In the genomic region with DNA sequence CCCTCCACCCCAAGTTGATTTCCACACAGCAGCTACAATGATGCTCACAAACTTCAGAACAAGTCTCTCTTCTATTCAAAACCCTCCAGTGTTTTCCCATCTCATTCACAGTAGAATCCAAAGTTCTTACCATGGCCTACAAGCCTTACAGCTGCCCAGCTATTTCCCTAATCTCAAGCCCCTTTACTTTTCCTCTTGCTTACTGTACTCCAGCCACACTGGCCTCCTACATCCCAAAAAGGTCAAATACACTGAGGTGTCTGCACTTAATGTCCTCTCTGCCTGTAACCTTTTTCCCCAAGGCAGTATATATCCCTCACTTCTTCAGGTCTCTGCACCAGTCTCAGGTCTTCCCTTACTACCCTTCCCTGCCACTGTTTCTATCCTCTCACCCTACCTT, we compare ENCODE assay signal across 12 cellular contexts. TPM values are rescaled to one million over a fixed set of nuclear protein-coding genes. Genes with fewer than 3 reads are reported as not detected.
A peak's percentile ranks its signal among the peaks of the same experiment; 100 is the strongest.
DNase-seq lines count a peak whose midpoint lies in the region; ATAC-seq and TF ChIP-seq lines count a peak whose summit lies in the region.
"Had no signal": no experiment of that assay in that cellular context is flagged by ENCODE, and none has a peak within 500 bp of the region (broad histone marks: within the 10 kb centered on the region; RNA-seq: fewer than 3 reads in every experiment).

No MANE protein-coding gene starts in this region.

- H3K36me3 ChIP-seq in DND-41 (ENCODE audit: insufficient read depth, low read length): no peaks in the 10 kb centered on the region; the same call in 1 of the 2 replicates
- H3K36me3 ChIP-seq in Karpas-422 (ENCODE audit: insufficient read depth, low read length): peaks cover 5% of the 10 kb centered on the region; the same call in 1 of the 2 replicates
- H3K36me3 ChIP-seq in effector memory CD4-positive, alpha-beta T cell (ENCODE audit: control insufficient read depth, insufficient read depth, low read length): no peaks in the 10 kb centered on the region
- no peaks in the 10 kb centered on the region for H3K36me3 ChIP-seq in aorta (ENCODE audit: control insufficient read depth in 1 of 2, insufficient read depth in 2 of 2, low read length in 1 of 2)
- H3K36me3 ChIP-seq: cardiac muscle cell had no signal

- H3K27ac Mint-ChIP-seq in progenitor cell of endocrine pancreas (peak overlapping the region; percentile 11), WTC11 (no peak overlapping the region)

- H2AFZ ChIP-seq in DND-41 (ENCODE audit: low read depth, low read length): no peak overlapping the region
- H2AFZ ChIP-seq in Karpas-422 (ENCODE audit: low read length): no peak overlapping the region

- POLR2A ChIA-PET in WTC11 (lab: Charles Lee): no interaction called here

- CTCF ChIA-PET in WTC11 (lab: Charles Lee): no interaction called here

- peak overlapping the region; percentile 13 for H3K4me3 Mint-ChIP-seq in progenitor cell of endocrine pancreas (ENCODE audit: low read depth)
- no peak overlapping the region for H3K4me3 Mint-ChIP-seq in WTC11

- H3K27me3 ChIP-seq in DND-41 (ENCODE audit: insufficient read depth, low read length, poor library complexity) (no peaks in the 10 kb centered on the region), Karpas-422 (ENCODE audit: low read length) (no peaks in the 10 kb centered on the region), aorta (ENCODE audit: control insufficient read depth in 1 of 2, insufficient read depth in 2 of 2, low read length in 1 of 2) (no peaks in the 10 kb centered on the region)
- no peaks in the 10 kb centered on the region for H3K27me3 ChIP-seq in effector memory CD4-positive, alpha-beta T cell (replicated peaks; ENCODE audit: control insufficient read depth, insufficient read depth, low read length, poor library complexity, severe bottlenecking)
- H3K27me3 ChIP-seq: cardiac muscle cell had no signal

- H4K20me1 ChIP-seq in DND-41 (ENCODE audit: insufficient read depth, low read length): peaks cover 21% of the 10 kb centered on the region; the same call in 1 of the 2 replicates
- peaks cover 36% of the 10 kb centered on the region for H4K20me1 ChIP-seq in Karpas-422 (ENCODE audit: insufficient read depth, low read depth, low read length)

- H3K27ac ChIP-seq in DND-41 (ENCODE audit: low read length) (no peak overlapping the region), Karpas-422 (ENCODE audit: low read length) (no peak overlapping the region), aorta (ENCODE audit: low read depth in 1 of 2, low read length in 2 of 2) (peak overlapping the region in 1 of 2 donors; percentile 64)
- peak overlapping the region; percentile 87 for H3K27ac ChIP-seq in effector memory CD4-positive, alpha-beta T cell (ENCODE audit: insufficient read depth, low read length, poor library complexity, severe bottlenecking)
- H3K27ac ChIP-seq: cardiac muscle cell had no signal

- no peaks in the 10 kb centered on the region for H3K9me3 Mint-ChIP-seq in progenitor cell of endocrine pancreas (ENCODE audit: low read depth)
- no peaks in the 10 kb centered on the region for H3K9me3 Mint-ChIP-seq in WTC11

- intact Hi-C loops in aorta (cut with DNase I): loop anchor here (5.0 kb wide), 2 partner anchors 40 to 85 kb away; no protein-coding TSS in a partner anchor

- peak overlapping the region; percentile 92; the same call in 1 of the 2 replicates for H3K4me2 ChIP-seq in DND-41 (ENCODE audit: insufficient read depth, low read length)
- peak overlapping the region; percentile 91 for H3K4me2 ChIP-seq in Karpas-422 (ENCODE audit: low read depth, low read length, poor library complexity, severe bottlenecking)

- H3K36me3 Mint-ChIP-seq in progenitor cell of endocrine pancreas (ENCODE audit: insufficient read depth) (no peaks in the 10 kb centered on the region), WTC11 (no peaks in the 10 kb centered on the region)

- no peaks in the 10 kb centered on the region for H3K9me3 ChIP-seq in DND-41 (ENCODE audit: insufficient read depth, low read length, severe bottlenecking)
- H3K9me3 ChIP-seq in Karpas-422 (ENCODE audit: low read length): no peaks in the 10 kb centered on the region
- no peaks in the 10 kb centered on the region for H3K9me3 ChIP-seq in effector memory CD4-positive, alpha-beta T cell (ENCODE audit: control insufficient read depth, low read length)
- H3K9me3 ChIP-seq in aorta (ENCODE audit: control insufficient read depth, low read length): no peaks in the 10 kb centered on the region

- no peak for DNase-seq in DND-41
- DNase-seq in Karpas-422: no peak
- no peak for DNase-seq in effector memory CD4-positive, alpha-beta T cell
- DNase-seq in progenitor cell of endocrine pancreas (ENCODE audit: low spot score, unreplicated experiment): no peak
- no peak for DNase-seq in HCEC 1CT
- DNase-seq in aorta: no peak
- no peak for DNase-seq in WTC11 (ENCODE audit: low spot score)
- DNase-seq: activated CD4-positive, alpha-beta T cell treated with anti-CD3 and anti-CD28 coated beads, Interleukin-2, amount 50 U/mL, for 48 hours; DMS53; Right ventricle myocardium superior had no signal

- H3K27me3 Mint-ChIP-seq in progenitor cell of endocrine pancreas (no peaks in the 10 kb centered on the region), WTC11 (ENCODE audit: low read depth) (no peaks in the 10 kb centered on the region; the same call in 1 of the 2 replicates)

- H3K4me3 ChIP-seq in DND-41 (ENCODE audit: low read depth in 1 of 2, low read length in 2 of 2): no peak overlapping the region
- H3K4me3 ChIP-seq in Karpas-422 (ENCODE audit: low read length): no peak overlapping the region
- H3K4me3 ChIP-seq in effector memory CD4-positive, alpha-beta T cell (ENCODE audit: insufficient read depth, low read depth, low read length, poor library complexity, severe bottlenecking): peak overlapping the region; percentile 14
- H3K4me3 ChIP-seq in aorta (ENCODE audit: low read length in 2 of 2): peak overlapping the region in 1 of 2 donors; percentile 34
- H3K4me3 ChIP-seq: cardiac muscle cell had no signal

- no peaks in the 10 kb centered on the region for H3K9me2 ChIP-seq in Karpas-422 (replicated peaks; ENCODE audit: insufficient read depth, low read length)

- H3K4me1 ChIP-seq in DND-41 (ENCODE audit: insufficient read depth, low read length) (peaks cover 30% of the 10 kb centered on the region), Karpas-422 (ENCODE audit: low read length) (peaks cover 63% of the 10 kb centered on the region), aorta (ENCODE audit: control insufficient read depth in 1 of 2, insufficient read depth in 2 of 2, low read length in 2 of 2) (peaks cover 0 to 8% of the 10 kb centered on the region in 2 donors)
- peaks cover 37% of the 10 kb centered on the region for H3K4me1 ChIP-seq in effector memory CD4-positive, alpha-beta T cell (ENCODE audit: control insufficient read depth, insufficient read depth, low read length, poor library complexity, severe bottlenecking)

- TF ChIP-seq CTCF in DND-41 (IDR thresholded peaks at IDR 0.05; ENCODE audit: borderline replicate concordance, extremely low read depth, low read length, poor library complexity, severe bottlenecking) (no peak), progenitor cell of endocrine pancreas (IDR thresholded peaks at IDR 0.05; ENCODE audit: unreplicated experiment) (no peak), WTC11 (IDR thresholded peaks at IDR 0.05) (no peak)

- H3K4me1 Mint-ChIP-seq in progenitor cell of endocrine pancreas (ENCODE audit: low read depth) (peaks cover 22% of the 10 kb centered on the region), WTC11 (peaks cover 25% of the 10 kb centered on the region)

- ATAC-seq in DND-41 (ENCODE audit: insufficient read depth, low read depth) (no peak), HG03378 (IDR thresholded peaks at IDR 0.05; ENCODE audit: unreplicated experiment) (no peak), aorta (ENCODE audit: low FRiP score) (no peak), WTC11 (no peak)

- no peak overlapping the region for H3K9ac ChIP-seq in DND-41 (ENCODE audit: low read depth, low read length)
- no peak overlapping the region for H3K9ac ChIP-seq in Karpas-422 (ENCODE audit: low read length)

- H3K79me2 ChIP-seq in DND-41 (ENCODE audit: insufficient read depth, low read length) (peaks cover 77% of the 10 kb centered on the region), Karpas-422 (ENCODE audit: low read length) (peaks cover 72% of the 10 kb centered on the region)

TF ChIP-seq in WTC11, 78 proteins besides CTCF, POLR2A, EP300 and RAD21 (continues in another document):
- no peak for TF ChIP-seq TEAD1 (CRISPR knock-in tag; IDR thresholded peaks at IDR 0.05)
- TF ChIP-seq, protein P1, sequence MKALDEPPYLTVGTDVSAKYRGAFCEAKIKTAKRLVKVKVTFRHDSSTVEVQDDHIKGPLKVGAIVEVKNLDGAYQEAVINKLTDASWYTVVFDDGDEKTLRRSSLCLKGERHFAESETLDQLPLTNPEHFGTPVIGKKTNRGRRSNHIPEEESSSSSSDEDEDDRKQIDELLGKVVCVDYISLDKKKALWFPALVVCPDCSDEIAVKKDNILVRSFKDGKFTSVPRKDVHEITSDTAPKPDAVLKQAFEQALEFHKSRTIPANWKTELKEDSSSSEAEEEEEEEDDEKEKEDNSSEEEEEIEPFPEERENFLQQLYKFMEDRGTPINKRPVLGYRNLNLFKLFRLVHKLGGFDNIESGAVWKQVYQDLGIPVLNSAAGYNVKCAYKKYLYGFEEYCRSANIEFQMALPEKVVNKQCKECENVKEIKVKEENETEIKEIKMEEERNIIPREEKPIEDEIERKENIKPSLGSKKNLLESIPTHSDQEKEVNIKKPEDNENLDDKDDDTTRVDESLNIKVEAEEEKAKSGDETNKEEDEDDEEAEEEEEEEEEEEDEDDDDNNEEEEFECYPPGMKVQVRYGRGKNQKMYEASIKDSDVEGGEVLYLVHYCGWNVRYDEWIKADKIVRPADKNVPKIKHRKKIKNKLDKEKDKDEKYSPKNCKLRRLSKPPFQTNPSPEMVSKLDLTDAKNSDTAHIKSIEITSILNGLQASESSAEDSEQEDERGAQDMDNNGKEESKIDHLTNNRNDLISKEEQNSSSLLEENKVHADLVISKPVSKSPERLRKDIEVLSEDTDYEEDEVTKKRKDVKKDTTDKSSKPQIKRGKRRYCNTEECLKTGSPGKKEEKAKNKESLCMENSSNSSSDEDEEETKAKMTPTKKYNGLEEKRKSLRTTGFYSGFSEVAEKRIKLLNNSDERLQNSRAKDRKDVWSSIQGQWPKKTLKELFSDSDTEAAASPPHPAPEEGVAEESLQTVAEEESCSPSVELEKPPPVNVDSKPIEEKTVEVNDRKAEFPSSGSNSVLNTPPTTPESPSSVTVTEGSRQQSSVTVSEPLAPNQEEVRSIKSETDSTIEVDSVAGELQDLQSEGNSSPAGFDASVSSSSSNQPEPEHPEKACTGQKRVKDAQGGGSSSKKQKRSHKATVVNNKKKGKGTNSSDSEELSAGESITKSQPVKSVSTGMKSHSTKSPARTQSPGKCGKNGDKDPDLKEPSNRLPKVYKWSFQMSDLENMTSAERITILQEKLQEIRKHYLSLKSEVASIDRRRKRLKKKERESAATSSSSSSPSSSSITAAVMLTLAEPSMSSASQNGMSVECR (CRISPR knock-in tag; IDR thresholded peaks at IDR 0.05; ENCODE audit: borderline replicate concordance): no peak

RNA-seq across cellular contexts. Expression of a gene that starts 2.6 kb away (rescaled TPM):
- total RNA-seq in Karpas-422 (2014; rRNA removed; shearing (Covaris generic); ENCODE audit: low replicate concordance): 12.0 and 55.3 TPM in 2 replicates
- 36.6 and 38.8 TPM in 2 replicates for total RNA-seq in progenitor cell of endocrine pancreas
- total RNA-seq in aorta: 100 to 1,000 TPM; 125 to 174 TPM
- polyA plus RNA-seq in aorta: 100 to 1,000 TPM; 108 to 318 TPM
- total RNA-seq in WTC11 (2021): 25.4 to 28.3 TPM (median 27.4 TPM) in 3 replicates
